14 cellular contexts compared by ENCODE assay signal in the genomic region with DNA sequence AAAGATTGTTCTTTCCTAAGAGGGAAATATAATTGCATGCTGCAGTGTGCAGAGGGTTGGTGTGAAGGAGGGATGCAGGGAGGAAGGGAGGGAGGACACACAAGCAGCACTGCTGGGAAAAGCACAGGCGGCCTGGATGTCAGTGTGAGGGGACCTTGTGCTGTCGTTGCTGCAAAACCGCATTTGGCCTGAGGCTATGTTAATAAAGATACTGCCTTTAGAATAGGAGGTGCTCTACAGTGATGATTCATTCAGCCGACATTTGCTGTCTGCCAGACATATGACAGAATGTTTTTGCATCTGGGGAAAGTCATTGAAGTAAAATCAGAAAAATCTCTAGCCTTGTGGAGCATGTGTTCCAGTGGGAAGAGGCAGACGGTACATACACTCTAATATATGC. TPM values are rescaled to one million over a fixed set of nuclear protein-coding genes. Genes with fewer than 3 reads are reported as not detected.
DNase-seq lines count a peak whose midpoint lies in the region; ATAC-seq lines count a peak whose summit lies in the region.
"Had no signal": no experiment of that assay in that cellular context is flagged by ENCODE, and none has a peak within 500 bp of the region (broad histone marks: within the 10 kb centered on the region; RNA-seq: fewer than 3 reads in every experiment).

No MANE protein-coding gene starts in this region.

- DNase-seq in GM04504 (ENCODE audit: low read depth): peak; percentile 69
- peak; percentile 92 for DNase-seq in RPMI7951 (ENCODE audit: low read depth)
- DNase-seq in epidermal melanocyte (ENCODE audit: insufficient read length, low spot score): peak; percentile 29
- DNase-seq in non-pigmented ciliary epithelial cell (ENCODE audit: low read depth): peak; percentile 20
- no peak for DNase-seq in 8988T
- DNase-seq in immature natural killer cell: no peak
- DNase-seq: activated T-cell treated with anti-CD3 and anti-CD28 coated beads, Interleukin-2, amount 50 U/mL, for 48 hours; CD4-positive, alpha-beta memory T cell; KG1; left colon had no signal

- ATAC-seq in HG03139 (IDR thresholded peaks at IDR 0.05; ENCODE audit: unreplicated experiment) (no peak), GM21528 (IDR thresholded peaks at IDR 0.05; ENCODE audit: low FRiP score, unreplicated experiment) (no peak)
- ATAC-seq: left colon, Panc1, WTC11 had no signal

- H3K27ac Mint-ChIP-seq in immature natural killer cell: peak overlapping the region in 2 of 6 donors; percentile 2 to 20
- H3K27ac Mint-ChIP-seq: CD4-positive, alpha-beta memory T cell; WTC11 had no signal

- no peak overlapping the region for H3K4me3 Mint-ChIP-seq in immature natural killer cell
- H3K4me3 Mint-ChIP-seq: WTC11 had no signal

- H3K9me3 Mint-ChIP-seq in immature natural killer cell: peaks cover 0 to 2% (median 0%) of the 10 kb centered on the region in 6 donors
- H3K9me3 Mint-ChIP-seq: CD4-positive, alpha-beta memory T cell had no signal

- H3K27me3 Mint-ChIP-seq in immature natural killer cell (ENCODE audit: low read depth in 3 of 3): peaks cover 0 to 12% (median 3%) of the 10 kb centered on the region in 3 donors

- peaks cover 0 to 6% (median 0%) of the 10 kb centered on the region in 3 donors for H3K36me3 Mint-ChIP-seq in immature natural killer cell

- H3K4me1 Mint-ChIP-seq in immature natural killer cell: peaks cover 8 to 11% of the 10 kb centered on the region in 2 donors

RNA-seq across cellular contexts. Expression of gene TRIM26, which starts 50.5 kb away (rescaled TPM):
- 32.3 and 36.4 TPM in 2 replicates for total RNA-seq in RPMI7951 (2014; rRNA removed; shearing (Covaris generic))
- 10 to 100 TPM; 11.6 to 65.0 (median 22.7) TPM for polyA plus RNA-seq in immature natural killer cell

Comparison
In these comparisons a context has a peak if more than half of its experiments do, and no peak if none do; other contexts are left out.
1. DNase-seq: peak in GM04504 (single experiment), RPMI7951 (single experiment), epidermal melanocyte (single experiment) and non-pigmented ciliary epithelial cell (single experiment); none in 8988T (single experiment) and immature natural killer cell (0 of 3).